In genomic region chr14:77721437-77721836, GRCh38 we compare ENCODE assay signal across 1 cellular context.
TF ChIP-seq lines count a peak whose summit lies in the region.

No MANE protein-coding gene starts in this region.

TF ChIP-seq in HepG2, 621 proteins besides CTCF, POLR2A, EP300 and RAD21:
- peak; percentile 50 for TF ChIP-seq ATF7 (IDR thresholded peaks at IDR 0.05)
- no peak for TF ChIP-seq ATF7 (CRISPR knock-in tag; IDR thresholded peaks at IDR 0.05)
- no peak for TF ChIP-seq TBX3 (IDR thresholded peaks at IDR 0.05; ENCODE audit: borderline replicate concordance)
- no peak for TF ChIP-seq LCORL (IDR thresholded peaks at IDR 0.05)
- TF ChIP-seq LCORL (CRISPR knock-in tag; IDR thresholded peaks at IDR 0.05), result no peak
- no peak for TF ChIP-seq CEBPG (CRISPR knock-in tag; IDR thresholded peaks at IDR 0.05)
- TF ChIP-seq ZNF280B (CRISPR knock-in tag; IDR thresholded peaks at IDR 0.05; ENCODE audit: borderline replicate concordance), result no peak
- no peak for TF ChIP-seq PREB (CRISPR knock-in tag; IDR thresholded peaks at IDR 0.05)
- no peak for TF ChIP-seq FLYWCH1 (CRISPR knock-in tag; IDR thresholded peaks at IDR 0.05)
